ENCODE assay signal across 18 cellular contexts in genomic region chr3:84925571-84925970, GRCh38. TPM values are rescaled to one million over a fixed set of nuclear protein-coding genes. Genes with fewer than 3 reads are reported as not detected.
DNase-seq lines count a peak whose midpoint lies in the region; ATAC-seq and TF ChIP-seq lines count a peak whose summit lies in the region.
"Had no signal": no experiment of that assay in that cellular context is flagged by ENCODE, and none has a peak within 500 bp of the region (broad histone marks: within the 10 kb centered on the region; RNA-seq: fewer than 3 reads in every experiment).

No MANE protein-coding gene starts in this region.

- no peaks in the 10 kb centered on the region for H3K27me3 ChIP-seq in hepatocyte

- H3K9me2 ChIP-seq in hepatocyte (replicated peaks; ENCODE audit: insufficient read depth): no peaks in the 10 kb centered on the region

- H3K4me3 ChIP-seq in hepatocyte: no peak overlapping the region
- H3K4me3 ChIP-seq: A549, GM23248 had no signal

- no peaks in the 10 kb centered on the region for H3K79me2 ChIP-seq in hepatocyte

- H3K9me3 ChIP-seq in hepatocyte (ENCODE audit: low read depth): no peaks in the 10 kb centered on the region
- H3K9me3 ChIP-seq: A549, Caco-2 had no signal

- H3K4me2 ChIP-seq in hepatocyte: no peak overlapping the region
- H3K4me2 ChIP-seq: A549 had no signal

- no peaks in the 10 kb centered on the region for H4K20me1 ChIP-seq in hepatocyte (ENCODE audit: insufficient read depth, poor library complexity, severe bottlenecking)

- H3K27ac ChIP-seq in angular gyrus (ENCODE audit: low read depth, low read length): peak overlapping the region; percentile 74
- no peak overlapping the region for H3K27ac ChIP-seq in hepatocyte
- H3K27ac ChIP-seq: A549, GM23248 had no signal

- ATAC-seq in GM21576 (IDR thresholded peaks at IDR 0.05; ENCODE audit: unreplicated experiment) (no peak), HG03097 (IDR thresholded peaks at IDR 0.05; ENCODE audit: low FRiP score, unreplicated experiment) (no peak)
- ATAC-seq: A549, HepG2 had no signal

- H3K4me1 ChIP-seq in hepatocyte (ENCODE audit: insufficient read depth): no peaks in the 10 kb centered on the region
- H3K4me1 ChIP-seq: A549, Caco-2 had no signal

- WGBS in hepatocyte (ENCODE audit: low lambda C conversion rate, missing lambda C conversion rate): 92% methylated on average over 1 of the region's 1 CpG

- TF ChIP-seq CTCF in hepatocyte (IDR thresholded peaks at IDR 0.05; ENCODE audit: poor library complexity): no peak

- no peak overlapping the region for H2AFZ ChIP-seq in hepatocyte
- H2AFZ ChIP-seq: GM23248 had no signal

- no peaks in the 10 kb centered on the region for H3K36me3 ChIP-seq in hepatocyte (replicated peaks; ENCODE audit: insufficient read depth, low read depth)

- DNase-seq in inferior parietal cortex (ENCODE audit: extremely low spot score): peak; percentile 36
- peak; percentile 73 for DNase-seq in putamen (ENCODE audit: low spot score)
- no peak for DNase-seq in hepatocyte (ENCODE audit: low spot score)
- no peak for DNase-seq in DMS 273 treated with DMSO at 0.1 percent for 48 hours (lab: John Stamatoyannopoulos, UW)
- DNase-seq: Caco-2; CD8-positive, alpha-beta memory T cell; DMS53; GF-D8; GM23248; H7 had no signal

RNA-seq across cellular contexts. Expression of gene CADM2, which starts 33.2 kb away (rescaled TPM):
- 6.2 and 7.8 TPM in 2 replicates for total RNA-seq in hepatocyte
- 2.9 and 3.9 TPM in 2 replicates for polyA plus RNA-seq in hepatocyte
- total RNA-seq: Caco-2, GM23248, HepG2 had no signal
- polyA plus RNA-seq: AG04450; BJ; CD14-positive monocyte; CD8-positive, alpha-beta memory T cell; HepG2 had no signal

Comparison
In these comparisons a context has a peak if more than half of its experiments do, and no peak if none do; other contexts are left out.
1. DNase-seq: peak in inferior parietal cortex (single experiment) and putamen (single experiment); none in hepatocyte (single experiment) and DMS 273 treated with DMSO at 0.1 percent for 48 hours (single experiment).